ENCODE assay signal across 11 cellular contexts in the genomic region with DNA sequence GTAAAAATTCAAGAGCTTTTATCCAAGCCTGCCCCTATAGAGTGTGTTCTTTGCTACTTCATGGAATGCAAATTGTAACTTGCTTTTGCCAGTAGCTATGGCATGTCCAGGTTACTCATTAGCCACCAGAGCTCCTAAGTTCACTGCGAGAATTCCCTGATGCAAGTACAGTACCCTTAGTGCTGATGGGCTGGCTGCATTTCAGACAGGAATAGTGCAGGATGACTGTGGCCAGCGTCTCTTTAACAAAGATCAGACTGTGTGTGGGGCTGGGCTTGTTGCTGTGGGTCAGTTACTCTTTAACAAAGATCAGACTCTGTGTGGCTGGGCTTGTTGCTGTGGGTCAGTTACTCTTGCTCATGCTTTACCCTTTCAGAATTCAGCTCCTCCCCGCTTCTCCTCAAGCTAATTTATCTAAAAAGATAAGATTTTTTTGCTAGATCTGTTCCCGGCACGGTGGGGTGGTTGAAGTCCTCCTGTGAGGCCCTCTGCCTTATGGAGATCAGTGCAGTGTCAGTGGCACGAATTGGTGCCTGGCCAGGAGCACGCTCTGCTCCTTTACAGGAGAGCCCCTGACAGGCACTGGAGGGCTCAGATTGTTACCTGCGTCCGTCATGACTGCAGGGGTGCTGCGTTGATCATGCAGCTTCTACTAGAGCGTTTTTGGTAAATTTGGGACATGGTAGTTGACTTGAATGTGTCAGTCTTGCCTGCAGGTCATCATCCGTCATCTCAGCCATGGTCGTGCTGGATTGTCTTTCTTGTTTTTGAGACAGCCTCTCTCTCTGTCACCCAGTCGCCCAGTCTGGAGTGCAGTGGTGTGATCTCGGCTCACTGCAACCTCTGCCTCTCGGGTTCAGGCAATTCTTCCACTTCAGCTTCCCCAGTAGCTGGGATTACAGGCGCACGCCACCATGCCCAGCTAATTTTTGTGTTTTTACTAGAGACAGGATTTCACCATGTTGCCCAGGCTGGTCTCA. TPM values are rescaled to one million over a fixed set of nuclear protein-coding genes. Genes with fewer than 3 reads are reported as not detected.
A peak's percentile ranks its signal among the peaks of the same experiment; 100 is the strongest.
DNase-seq lines count a peak whose midpoint lies in the region; ATAC-seq, FAIRE-seq and TF ChIP-seq lines count a peak whose summit lies in the region.
"Had no signal": no experiment of that assay in that cellular context is flagged by ENCODE, and none has a peak within 500 bp of the region (broad histone marks: within the 10 kb centered on the region; RNA-seq: fewer than 3 reads in every experiment).

No MANE protein-coding gene starts in this region.

- H3K27ac ChIP-seq in 22Rv1 (peak overlapping the region; percentile 80), H1 (ENCODE audit: low read depth, low read length) (no peak overlapping the region)

- no peak overlapping the region for H3K56ac ChIP-seq in H1 (replicated peaks; ENCODE audit: insufficient read length, low read depth, low read length)

- no peak overlapping the region for H3K9ac ChIP-seq in H1 (replicated peaks in 1 of 4; ENCODE audit: extremely low read depth in 1 of 4, low read depth in 3 of 4, low read length in 3 of 4)

- no peak overlapping the region; the same call in 1 of the 2 replicates for H2BK12ac ChIP-seq in H1 (ENCODE audit: low read depth, low read length)

- DNase-seq in LoVo (ENCODE audit: low spot score) (peak; percentile 49), H1 (ENCODE audit: low read depth in 1 of 2, low spot score in 2 of 2) (no peak), medulla oblongata (ENCODE audit: extremely low spot score) (peak; percentile 80), NCI-H2081 (lab: John Stamatoyannopoulos, UW) (no peak), OCI-M1 (lab: John Stamatoyannopoulos, UW) (no peak)
- DNase-seq: activated CD4-positive, alpha-beta memory T cell treated with anti-CD3 and anti-CD28 coated beads for 36 hours had no signal

- peaks cover 4 to 20% of the 10 kb centered on the region in 2 experiments for H4K20me1 ChIP-seq in H1 (replicated peaks in 1 of 2; ENCODE audit: control insufficient read depth in 1 of 2, insufficient read depth in 2 of 2, low read length in 2 of 2)

- no peaks in the 10 kb centered on the region for H3K36me3 ChIP-seq in H1 (ENCODE audit: control insufficient read depth in 2 of 4, insufficient read depth in 4 of 4, low read length in 3 of 4)

- no peak overlapping the region; a peak in 1 of 4 replicates for H3K4me2 ChIP-seq in H1 (ENCODE audit: insufficient read depth in 1 of 2, low read depth in 2 of 2, low read length in 2 of 2)

- H2BK15ac ChIP-seq in H1 (ENCODE audit: low read length): no peak overlapping the region; the same call in 1 of the 2 replicates

- TF ChIP-seq POLR2A in H1 (IDR thresholded peaks at IDR 0.05; ENCODE audit: control extremely low read depth in 1 of 2, low read depth in 2 of 2, low read length in 2 of 2): no peak

- H2AFZ ChIP-seq in H1 (ENCODE audit: low read length): no peak overlapping the region

- no peak for TF ChIP-seq EP300 in H1 (IDR thresholded peaks at IDR 0.05; ENCODE audit: borderline replicate concordance in 1 of 2, low read depth in 2 of 2, low read length in 2 of 2)

- TF ChIP-seq CTCF in 22Rv1 (IDR thresholded peaks at IDR 0.05): no peak
- TF ChIP-seq CTCF in H1 (IDR thresholded peaks at IDR 0.05; ENCODE audit: control extremely low read depth in 1 of 3, insufficient read depth in 1 of 3, low read depth in 1 of 3, low read length in 3 of 3): no peak

- no peak for TF ChIP-seq RAD21 in H1 (IDR thresholded peaks at IDR 0.05 in 1 of 2, conservative IDR thresholded peaks at IDR 0.05 in 1 of 2; ENCODE audit: low read depth in 2 of 2, low read length in 2 of 2)

- H3K18ac ChIP-seq in H1 (ENCODE audit: extremely low read depth, low read length): no peak overlapping the region; the same call in 1 of the 2 replicates

- no peak overlapping the region for H3K4ac ChIP-seq in H1 (replicated peaks; ENCODE audit: insufficient read length, low read depth, low read length)

- no peak overlapping the region for H2BK20ac ChIP-seq in H1 (ENCODE audit: low read length)

- WGBS in H1 (ENCODE audit: extremely low coverage in 1 of 2, insufficient coverage in 1 of 2, insufficient read length in 1 of 2, insufficient replicate concordance in 2 of 2, low coverage in 1 of 2, low lambda C conversion rate in 2 of 2, missing lambda C conversion rate in 1 of 2), 2 experiments: 85% methylated on average over 18 of the region's 18 CpGs; no CpG with 5 or more reads in 1 of the 2 experiments

- ATAC-seq in GM21390 (IDR thresholded peaks at IDR 0.05; ENCODE audit: unreplicated experiment): no peak
- ATAC-seq in GM18867 (IDR thresholded peaks at IDR 0.05; ENCODE audit: unreplicated experiment): no peak
- ATAC-seq: stimulated activated memory B cell treated with anti-CD40 and anti-IgM and Interleukin-4, amounts not matched to agents 10 μg/mL and 1 μg/mL and 100 μg/mL, for 72 hours had no signal

- H3K27me3 ChIP-seq in H1 (replicated peaks in 1 of 4; ENCODE audit: control insufficient read depth in 3 of 4, extremely low read depth in 1 of 4, insufficient read depth in 3 of 4, low read length in 3 of 4): no peaks in the 10 kb centered on the region

- POLR2A ChIA-PET in H1 (lab: Charles Lee; ENCODE audit: partially characterized antibody): interaction anchor here (0.7 to 6.2 kb wide), 10 partner anchors 8 to 95 kb away, joined by 3 to 45 read pairs (median 3); no protein-coding TSS in a partner anchor

- no peak overlapping the region for H3K4me3 ChIP-seq in H1 (ENCODE audit: extremely low read depth in 1 of 4, insufficient read depth in 2 of 4, low read depth in 3 of 4, low read length in 4 of 4)

- no peak overlapping the region for H4K91ac ChIP-seq in H1 (replicated peaks; ENCODE audit: insufficient read length, low read length)

- H4K5ac ChIP-seq in H1 (ENCODE audit: insufficient read length, low read depth, low read length): no peak overlapping the region

- no peak overlapping the region for H2AK5ac ChIP-seq in H1 (ENCODE audit: low read depth, low read length)

- no peak overlapping the region for H2BK120ac ChIP-seq in H1 (replicated peaks; ENCODE audit: low read depth, low read length)

- H3K23me2 ChIP-seq in H1 (ENCODE audit: low read depth, low read length): peaks cover 2% of the 10 kb centered on the region; the same call in 1 of the 2 replicates

- peaks cover 16% of the 10 kb centered on the region for H3K79me1 ChIP-seq in H1 (ENCODE audit: low read depth, low read length)

- CTCF ChIA-PET in H1 (lab: Charles Lee; ENCODE audit: partially characterized antibody): interaction anchor here (0.8 to 2.9 kb wide), 10 partner anchors 8 to 55 kb away, joined by 3 to 19 read pairs (median 3); a partner anchor contains a TSS

- peaks cover 2 to 64% of the 10 kb centered on the region in 2 experiments; a peak in 3 of 4 replicates for H3K79me2 ChIP-seq in H1 (ENCODE audit: control insufficient read depth in 1 of 2, insufficient read depth in 2 of 2, low read length in 2 of 2)

- peak overlapping the region; percentile 38; the same call in 1 of the 2 replicates for H2BK5ac ChIP-seq in H1 (ENCODE audit: low read depth, low read length)

- no peak overlapping the region for H3K23ac ChIP-seq in H1 (ENCODE audit: insufficient read length)

- no peak for FAIRE-seq in H1 (lab: Jason Lieb, UNC)
- FAIRE-seq: GM12892 had no signal

- no peak overlapping the region for H3K14ac ChIP-seq in H1 (ENCODE audit: insufficient read length)

- H3K4me1 ChIP-seq in H1 (replicated peaks in 1 of 4; ENCODE audit: control insufficient read depth in 3 of 4, insufficient read depth in 4 of 4, low read length in 3 of 4): peaks cover 0 to 15% (median 7%) of the 10 kb centered on the region in 4 experiments; a peak in 4 of 7 replicates

- H3K9me3 ChIP-seq in H1 (ENCODE audit: insufficient read depth in 2 of 2, low read depth in 1 of 2, low read length in 1 of 2): no peaks in the 10 kb centered on the region

- no peak overlapping the region for H4K8ac ChIP-seq in H1 (ENCODE audit: extremely low read depth, insufficient read depth, low read length)

TF ChIP-seq in H1, 55 proteins besides CTCF, POLR2A, EP300 and RAD21 (continues in another document):
- no peak for TF ChIP-seq POU5F1 (IDR thresholded peaks at IDR 0.05; ENCODE audit: low read depth, low read length)
- no peak for TF ChIP-seq TBP (IDR thresholded peaks at IDR 0.05; ENCODE audit: low read depth, low read length)
- TF ChIP-seq HDAC2 (IDR thresholded peaks at IDR 0.05; ENCODE audit: borderline replicate concordance in 1 of 2, low read depth in 2 of 2, low read length in 2 of 2): no peak
- no peak for TF ChIP-seq RXRA (IDR thresholded peaks at IDR 0.05; ENCODE audit: insufficient read depth, low read depth, low read length)
- TF ChIP-seq, protein P1, sequence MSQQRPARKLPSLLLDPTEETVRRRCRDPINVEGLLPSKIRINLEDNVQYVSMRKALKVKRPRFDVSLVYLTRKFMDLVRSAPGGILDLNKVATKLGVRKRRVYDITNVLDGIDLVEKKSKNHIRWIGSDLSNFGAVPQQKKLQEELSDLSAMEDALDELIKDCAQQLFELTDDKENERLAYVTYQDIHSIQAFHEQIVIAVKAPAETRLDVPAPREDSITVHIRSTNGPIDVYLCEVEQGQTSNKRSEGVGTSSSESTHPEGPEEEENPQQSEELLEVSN (IDR thresholded peaks at IDR 0.05): no peak

RNA-seq across cellular contexts. Expression of a gene that starts 27.0 kb away (rescaled TPM):
- total RNA-seq in H1 (2021; fragmentation: NEBNext Ultra II Directional; extraction: Animal tissue kit (Norgen Biotek cat#: 25700)): 50.0 and 56.3 TPM in 2 replicates
- polyA plus RNA-seq in H1 (2011; rRNA removed): 65.0 and 70.0 TPM in 2 replicates
- polyA plus RNA-seq in H1 (2011; cell fraction: cytosol; rRNA removed): 44.9 TPM
- 169 TPM for polyA plus RNA-seq in H1 (2011; cell fraction: nucleus; rRNA removed)
- 40.2 to 49.3 TPM (median 44.1 TPM) in 4 replicates for polyA plus RNA-seq in H1 (2012, experiment 1 of 2)
- 31.3 TPM for polyA plus RNA-seq in H1 (2012, experiment 2 of 2)
- 44.2 TPM for polyA plus RNA-seq in H1 (2013, experiment 1 of 2)
- 40.7 TPM for polyA plus RNA-seq in H1 (2013, experiment 2 of 2)
- 55.2 and 63.7 TPM in 2 replicates for polyA minus RNA-seq in H1 (2011; rRNA and poly(A)+ RNA removed)
- 75.7 TPM for polyA minus RNA-seq in H1 (2011; cell fraction: cytosol; rRNA and poly(A)+ RNA removed)
- polyA minus RNA-seq in H1 (2011; cell fraction: nucleus; rRNA and poly(A)+ RNA removed): 71.4 TPM

RNA-seq across cellular contexts. Expression of a gene that starts 42.1 kb away (rescaled TPM):
- 78.9 and 81.2 TPM in 2 replicates for total RNA-seq in H1 (2021; fragmentation: NEBNext Ultra II Directional; extraction: Animal tissue kit (Norgen Biotek cat#: 25700))
- 88.5 and 114 TPM in 2 replicates for polyA plus RNA-seq in H1 (2011; rRNA removed)
- polyA plus RNA-seq in H1 (2011; cell fraction: cytosol; rRNA removed): 102 TPM
- polyA plus RNA-seq in H1 (2011; cell fraction: nucleus; rRNA removed): 115 TPM
- polyA plus RNA-seq in H1 (2012, experiment 1 of 2): 55.8 to 87.0 TPM (median 82.0 TPM) in 4 replicates
- 82.1 TPM for polyA plus RNA-seq in H1 (2012, experiment 2 of 2)
- polyA plus RNA-seq in H1 (2013, experiment 1 of 2): 76.3 TPM
- polyA plus RNA-seq in H1 (2013, experiment 2 of 2): 80.1 TPM
- polyA minus RNA-seq in H1 (2011; rRNA and poly(A)+ RNA removed): 59.6 and 70.2 TPM in 2 replicates
- polyA minus RNA-seq in H1 (2011; cell fraction: cytosol; rRNA and poly(A)+ RNA removed): 49.1 TPM
- 52.7 TPM for polyA minus RNA-seq in H1 (2011; cell fraction: nucleus; rRNA and poly(A)+ RNA removed)

Comparison
In these comparisons a context has a peak if more than half of its experiments do, and no peak if none do; other contexts are left out.
1. DNase-seq: peak in LoVo (single experiment) and medulla oblongata (single experiment); none in H1 (0 of 2), NCI-H2081 (0 of 2) and OCI-M1 (single experiment).